12 cellular contexts compared by ENCODE assay signal in the genomic region with DNA sequence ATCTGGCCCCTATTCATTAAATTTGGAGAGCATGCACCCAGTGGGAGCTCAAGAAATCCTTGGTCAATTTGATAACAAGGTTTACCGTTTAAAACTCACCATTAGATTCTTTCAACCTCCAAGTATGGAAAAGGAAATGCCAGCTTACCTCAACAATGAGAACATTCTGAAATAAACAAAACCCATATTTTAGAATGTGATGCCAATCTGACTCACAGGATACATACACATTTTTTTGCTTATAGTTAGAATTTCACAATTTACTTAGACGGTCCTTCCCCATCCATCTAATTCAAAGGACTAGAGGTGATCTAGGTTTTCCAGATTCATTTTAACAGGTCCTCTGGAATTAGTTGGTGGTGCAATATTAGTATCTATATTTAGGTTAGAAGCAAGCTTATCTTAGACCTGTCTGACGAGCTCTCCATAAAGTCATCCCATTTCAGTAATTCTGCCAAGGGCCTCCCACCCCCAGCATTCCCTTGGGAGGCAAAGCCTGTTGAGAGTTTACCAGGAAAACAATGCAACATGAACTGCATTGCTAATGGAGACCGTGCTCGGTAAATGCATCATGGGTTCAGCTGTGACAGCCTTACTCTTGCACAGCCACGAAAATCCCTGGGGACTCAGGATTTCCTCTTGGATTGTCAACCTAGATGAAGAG.
DNase-seq lines count a peak whose midpoint lies in the region; TF ChIP-seq lines count a peak whose summit lies in the region.
"Had no signal": no experiment of that assay in that cellular context is flagged by ENCODE, and none has a peak within 500 bp of the region (broad histone marks: within the 10 kb centered on the region; RNA-seq: fewer than 3 reads in every experiment).

No MANE protein-coding gene starts in this region.

- DNase-seq in H4 (ENCODE audit: low spot score) = peak; percentile 14
- peak; percentile 80 for DNase-seq in NCI-H2171 (lab: John Stamatoyannopoulos, UW)
- peak; percentile 50 for DNase-seq in brain pericyte (ENCODE audit: low read depth, low spot score)
- DNase-seq in nephron progenitor cell = peak; percentile 11
- no peak for DNase-seq in activated T-cell treated with anti-CD3 and anti-CD28 coated beads, Interleukin-2, amount 50 U/mL, for 24 hours
- DNase-seq in Peyer's patch = no peak
- DNase-seq in Kasumi-1 (lab: John Stamatoyannopoulos, UW) = no peak
- no peak for DNase-seq in SIG-M5 treated with dmso at 0.1 percent for 504 hours (lab: John Stamatoyannopoulos, UW; ENCODE audit: unreplicated experiment)
- DNase-seq: activated effector memory CD4-positive, alpha-beta T cell treated with Interleukin-2 at 50 U/mL for 16 hours; H7 had no signal

- H3K4me1 Mint-ChIP-seq in nephron progenitor cell = peaks cover 36% of the 10 kb centered on the region
- H3K4me1 Mint-ChIP-seq in activated T-cell treated with anti-CD3 and anti-CD28 coated beads, Interleukin-2, amount 50 U/mL, for 24 hours (ENCODE audit: low read depth) = no peaks in the 10 kb centered on the region

- H3K27me3 ChIP-seq in Peyer's patch = no peaks in the 10 kb centered on the region

- TF ChIP-seq POLR2A in Peyer's patch (IDR thresholded peaks at IDR 0.05) = no peak

- no peak overlapping the region for H3K27ac ChIP-seq in Peyer's patch

- peaks cover 8% of the 10 kb centered on the region for H3K9me3 Mint-ChIP-seq in nephron progenitor cell
- peaks cover 3% of the 10 kb centered on the region for H3K9me3 Mint-ChIP-seq in activated T-cell treated with anti-CD3 and anti-CD28 coated beads, Interleukin-2, amount 50 U/mL, for 24 hours
- H3K9me3 Mint-ChIP-seq: dendritic cell treated with granulocyte-macrophage colony-stimulating factor and Interleukin-4, amounts not matched to agents 40 ng/mL and 50 ng/mL, for 4 days; stimulated activated naive CD8-positive, alpha-beta T cell treated with anti-CD3 and anti-CD28 coated beads, Interleukin-15, Interleukin-2, amounts not matched to agents 100 ng/mL and 50 ng/mL, for 24 hours had no signal

- H3K36me3 Mint-ChIP-seq in nephron progenitor cell (ENCODE audit: low read depth) = peaks cover 5% of the 10 kb centered on the region
- H3K36me3 Mint-ChIP-seq in activated T-cell treated with anti-CD3 and anti-CD28 coated beads, Interleukin-2, amount 50 U/mL, for 24 hours (ENCODE audit: low read depth) = no peaks in the 10 kb centered on the region

- no peaks in the 10 kb centered on the region for H3K4me1 ChIP-seq in Peyer's patch

- H3K4me3 Mint-ChIP-seq in nephron progenitor cell = no peak overlapping the region
- H3K4me3 Mint-ChIP-seq in activated T-cell treated with anti-CD3 and anti-CD28 coated beads, Interleukin-2, amount 50 U/mL, for 24 hours = no peak overlapping the region
- H3K4me3 Mint-ChIP-seq: dendritic cell treated with granulocyte-macrophage colony-stimulating factor and Interleukin-4, amounts not matched to agents 40 ng/mL and 50 ng/mL, for 4 days; stimulated activated naive CD8-positive, alpha-beta T cell treated with anti-CD3 and anti-CD28 coated beads, Interleukin-15, Interleukin-2, amounts not matched to agents 100 ng/mL and 50 ng/mL, for 24 hours had no signal

- no peak overlapping the region for H3K4me3 ChIP-seq in Peyer's patch

- H3K27me3 Mint-ChIP-seq in nephron progenitor cell (ENCODE audit: low read depth, poor library complexity) = no peaks in the 10 kb centered on the region
- H3K27me3 Mint-ChIP-seq in activated T-cell treated with anti-CD3 and anti-CD28 coated beads, Interleukin-2, amount 50 U/mL, for 24 hours = no peaks in the 10 kb centered on the region
- H3K27me3 Mint-ChIP-seq: dendritic cell treated with granulocyte-macrophage colony-stimulating factor and Interleukin-4, amounts not matched to agents 40 ng/mL and 50 ng/mL, for 4 days; stimulated activated naive CD8-positive, alpha-beta T cell treated with anti-CD3 and anti-CD28 coated beads, Interleukin-15, Interleukin-2, amounts not matched to agents 100 ng/mL and 50 ng/mL, for 24 hours had no signal

- peak overlapping the region; percentile 48 for H3K27ac Mint-ChIP-seq in nephron progenitor cell
- no peak overlapping the region for H3K27ac Mint-ChIP-seq in activated T-cell treated with anti-CD3 and anti-CD28 coated beads, Interleukin-2, amount 50 U/mL, for 24 hours
- H3K27ac Mint-ChIP-seq: dendritic cell treated with granulocyte-macrophage colony-stimulating factor and Interleukin-4, amounts not matched to agents 40 ng/mL and 50 ng/mL, for 4 days; stimulated activated naive CD8-positive, alpha-beta T cell treated with anti-CD3 and anti-CD28 coated beads, Interleukin-15, Interleukin-2, amounts not matched to agents 100 ng/mL and 50 ng/mL, for 24 hours had no signal

- no peaks in the 10 kb centered on the region for H3K9me3 ChIP-seq in Peyer's patch

- TF ChIP-seq CTCF in nephron progenitor cell (IDR thresholded peaks at IDR 0.05) (no peak), Peyer's patch (IDR thresholded peaks at IDR 0.05) (no peak)

- no peaks in the 10 kb centered on the region for H3K36me3 ChIP-seq in Peyer's patch

Comparison
In these comparisons a context has a peak if more than half of its experiments do, and no peak if none do; other contexts are left out.
1. DNase-seq: peak in H4 (single experiment), NCI-H2171 (single experiment), brain pericyte (single experiment) and nephron progenitor cell (single experiment); none in activated T-cell treated with anti-CD3 and anti-CD28 coated beads, Interleukin-2, amount 50 U/mL, for 24 hours (single experiment), Peyer's patch (0 of 3), Kasumi-1 (0 of 2) and SIG-M5 treated with dmso at 0.1 percent for 504 hours (single experiment).